ENCODE assay signal across 29 cellular contexts in genomic region chr2:6231166-6231565, GRCh38.
"Had no signal": no experiment of that assay in that cellular context is flagged by ENCODE, and none has a peak within 500 bp of the region (broad histone marks: within the 10 kb centered on the region; RNA-seq: fewer than 3 reads in every experiment).

No MANE protein-coding gene starts in this region.

- H3K36me3 Mint-ChIP-seq: activated naive CD4-positive, alpha-beta T cell treated with anti-CD3 and anti-CD28 coated beads, Interleukin-2, amount 10 ng/mL, durations not matched to agents 7 days and 5 days; brain; naive thymus-derived CD8-positive, alpha-beta T cell had no signal

- H3K4me1 Mint-ChIP-seq: activated naive CD4-positive, alpha-beta T cell treated with anti-CD3 and anti-CD28 coated beads, Interleukin-2, amount 10 ng/mL, durations not matched to agents 7 days and 5 days had no signal

- H3K4me3 Mint-ChIP-seq: activated naive CD4-positive, alpha-beta T cell treated with anti-CD3 and anti-CD28 coated beads, Interleukin-2, amount 10 ng/mL, durations not matched to agents 7 days and 5 days; activated T-cell treated with anti-CD3 and anti-CD28 coated beads, Interleukin-2, amount 50 U/mL, for 72 hours; brain; naive thymus-derived CD8-positive, alpha-beta T cell; neural crest cell; T-helper 1 cell treated with Interleukin-12 subunit alpha and Interleukin-12 subunit beta and Interleukin-4 antibody, amounts not matched to agents 30 μg/mL and 1 μg/mL, for 36 hours had no signal

- H3K4me1 ChIP-seq: esophagus squamous epithelium, parathyroid adenoma, psoas muscle, right atrium auricular region, suprapubic skin, tibial nerve had no signal

- H3K9me3 Mint-ChIP-seq: activated naive CD4-positive, alpha-beta T cell treated with anti-CD3 and anti-CD28 coated beads, Interleukin-2, amount 10 ng/mL, durations not matched to agents 7 days and 5 days had no signal

- H3K27me3 ChIP-seq: esophagus squamous epithelium, right atrium auricular region, suprapubic skin, tibial nerve had no signal

- H3K4me3 ChIP-seq: esophagus squamous epithelium, psoas muscle, right atrium auricular region, suprapubic skin, tibial nerve had no signal

- ATAC-seq: activated T-cell treated with anti-CD3 and anti-CD28 coated beads, Interleukin-2, amount 50 U/mL, for 72 hours; left colon; naive thymus-derived CD8-positive, alpha-beta T cell; psoas muscle had no signal

- H3K9me3 ChIP-seq: esophagus squamous epithelium, psoas muscle, right atrium auricular region, suprapubic skin had no signal

- H3K27ac Mint-ChIP-seq: activated naive CD4-positive, alpha-beta T cell treated with anti-CD3 and anti-CD28 coated beads, Interleukin-2, amount 10 ng/mL, durations not matched to agents 7 days and 5 days; activated T-cell treated with anti-CD3 and anti-CD28 coated beads, Interleukin-2, amount 50 U/mL, for 72 hours; naive thymus-derived CD8-positive, alpha-beta T cell; T-helper 1 cell treated with Interleukin-12 subunit alpha and Interleukin-12 subunit beta and Interleukin-4 antibody, amounts not matched to agents 30 μg/mL and 1 μg/mL, for 36 hours had no signal

- H3K27me3 Mint-ChIP-seq: activated naive CD4-positive, alpha-beta T cell treated with anti-CD3 and anti-CD28 coated beads, Interleukin-2, amount 10 ng/mL, durations not matched to agents 7 days and 5 days; brain had no signal

- H3K27ac ChIP-seq: epithelial cell of prostate, esophagus squamous epithelium, parathyroid adenoma, psoas muscle, right atrium auricular region, suprapubic skin, tibial nerve, VCaP had no signal

- DNase-seq: activated CD4-positive, alpha-beta T cell treated with anti-CD3 and anti-CD28 coated beads for 4 hours; activated CD4-positive, alpha-beta T cell treated with anti-CD3 and anti-CD28 coated beads, Interleukin-2, amount 50 U/mL, for 4 hours; activated gamma-delta T cell; activated naive CD4-positive, alpha-beta T cell treated with anti-CD3 and anti-CD28 coated beads, Interleukin-2, amount 10 ng/mL, durations not matched to agents 7 days and 5 days; activated T-cell treated with anti-CD3 and anti-CD28 coated beads for 4 hours; activated T-cell treated with anti-CD3 and anti-CD28 coated beads, Interleukin-2, amount 50 U/mL, for 72 hours; amniotic stem cell; central memory CD4-positive, alpha-beta T cell; dermis blood vessel endothelial cell; effector CD4-positive, alpha-beta T cell; esophagus squamous epithelium; left colon; midbrain; naive thymus-derived CD8-positive, alpha-beta T cell; occipital lobe; psoas muscle; stimulated activated CD4-positive, alpha-beta T cell treated with anti-CD3 and anti-CD28 coated beads, Interleukin-15, amount 100 ng/mL, for 24 hours; stimulated activated CD4-positive, alpha-beta T cell treated with anti-CD3 and anti-CD28 coated beads, Interleukin-2, amount 100 ng/mL, for 24 hours; stimulated activated naive CD4-positive, alpha-beta T cell; T-helper 9 cell had no signal

- H3K36me3 ChIP-seq: esophagus squamous epithelium, right atrium auricular region, suprapubic skin, tibial nerve had no signal
